ENCODE assay signal across 11 cellular contexts in the genomic region with DNA sequence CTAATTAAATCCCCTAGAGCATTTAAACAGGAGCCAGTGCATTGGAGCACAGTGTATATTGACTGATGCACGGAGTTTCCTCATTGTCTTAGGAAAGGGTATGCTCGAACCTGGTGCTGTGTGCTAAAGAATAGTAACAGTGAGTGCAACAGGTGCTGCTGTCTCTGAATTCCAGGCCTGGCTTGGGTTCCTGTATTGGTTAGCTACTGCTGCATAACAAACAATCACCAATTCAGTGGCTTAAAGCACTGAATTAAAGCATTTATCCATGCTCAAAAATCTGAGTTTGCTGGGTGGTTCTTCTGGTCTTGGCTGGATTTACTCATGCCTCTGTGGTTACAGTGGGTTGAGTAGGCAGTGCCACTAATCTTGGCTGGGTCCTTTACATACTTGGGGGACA. TPM values are rescaled to one million over a fixed set of nuclear protein-coding genes. Genes with fewer than 3 reads are reported as not detected.
"Had no signal": no experiment of that assay in that cellular context is flagged by ENCODE, and none has a peak within 500 bp of the region (broad histone marks: within the 10 kb centered on the region; RNA-seq: fewer than 3 reads in every experiment).

No MANE protein-coding gene starts in this region.

- H2AFZ ChIP-seq: GM23338 had no signal

- H3K4me3 ChIP-seq: GM23338 had no signal

- H3K9ac ChIP-seq: KMS-11 had no signal

- ATAC-seq: GM23338 had no signal

- DNase-seq: H9, HCEC 1CT, HFFc6, KBM-7 had no signal

- FAIRE-seq: H1, H54, HTR-8/SVneo had no signal

- H3K27ac ChIP-seq: KMS-11 had no signal

- H3K4me2 ChIP-seq: GM23338, KMS-11 had no signal

RNA-seq across cellular contexts. Expression of gene PNLIPRP1, which starts 1.8 kb away (rescaled TPM):
- total RNA-seq: GM23338, H1, H9, HFFc6, HT-29 had no signal
- polyA plus RNA-seq: H1, IgD-negative memory B cell had no signal

RNA-seq across cellular contexts. Expression of gene PNLIPRP2, which starts 31.8 kb away (rescaled TPM):
- total RNA-seq: GM23338, H1, HFFc6, HT-29 had no signal
- polyA plus RNA-seq: IgD-negative memory B cell had no signal

RNA-seq across cellular contexts. Expression of gene PNLIP, which starts 43.3 kb away (rescaled TPM):
- total RNA-seq: GM23338, H1, H9, HFFc6, HT-29 had no signal
- polyA plus RNA-seq: GM23338, H1, IgD-negative memory B cell had no signal
